In genomic region chr12:55726911-55727310, GRCh38 we compare ENCODE assay signal across 10 cellular contexts. TPM values are rescaled to one million over a fixed set of nuclear protein-coding genes. Genes with fewer than 3 reads are reported as not detected.
DNase-seq lines count a peak whose midpoint lies in the region; TF ChIP-seq lines count a peak whose summit lies in the region.
"Had no signal": no experiment of that assay in that cellular context is flagged by ENCODE, and none has a peak within 500 bp of the region (broad histone marks: within the 10 kb centered on the region; RNA-seq: fewer than 3 reads in every experiment).

No MANE protein-coding gene starts in this region.

- H3K27ac ChIP-seq in rectal smooth muscle tissue (ENCODE audit: low read depth, low read length) = peak overlapping the region; percentile 98

- H3K36me3 Mint-ChIP-seq in Calu3 (ENCODE audit: insufficient read depth, unreplicated experiment) = peaks cover 84% of the 10 kb centered on the region
- H3K36me3 Mint-ChIP-seq in activated CD4-positive, alpha-beta memory T cell treated with anti-CD3 and anti-CD28 coated beads for 36 hours = peaks cover 10% of the 10 kb centered on the region

- peak overlapping the region; percentile 80 for H3K4me3 Mint-ChIP-seq in Calu3 (ENCODE audit: low read depth, unreplicated experiment)
- H3K4me3 Mint-ChIP-seq in activated CD4-positive, alpha-beta memory T cell treated with anti-CD3 and anti-CD28 coated beads for 36 hours = peak overlapping the region; percentile 87

- H3K4me3 ChIP-seq in foreskin fibroblast (ENCODE audit: low read depth in 1 of 2, low read length in 2 of 2) (peak overlapping the region; percentile 83 to 93), rectal smooth muscle tissue (ENCODE audit: low read length) (peak overlapping the region; percentile 96)

- no peaks in the 10 kb centered on the region for H3K27me3 ChIP-seq in rectal smooth muscle tissue (ENCODE audit: control insufficient read depth, insufficient read depth, low read length)

- H3K27me3 Mint-ChIP-seq in Calu3 (ENCODE audit: unreplicated experiment) = no peaks in the 10 kb centered on the region
- no peaks in the 10 kb centered on the region for H3K27me3 Mint-ChIP-seq in activated CD4-positive, alpha-beta memory T cell treated with anti-CD3 and anti-CD28 coated beads for 36 hours

- intact Hi-C loops in Calu3 (cut with micrococcal nuclease; ENCODE audit: unreplicated experiment) = no loop called here
- intact Hi-C loops in activated CD4-positive, alpha-beta memory T cell treated with anti-CD3 and anti-CD28 coated beads for 36 hours (cut with micrococcal nuclease) = no loop called here

- POLR2A ChIA-PET in activated CD4-positive, alpha-beta memory T cell treated with anti-CD3 and anti-CD28 coated beads for 36 hours (lab: Charles Lee) = no interaction called here

- H3K36me3 ChIP-seq in rectal smooth muscle tissue (ENCODE audit: control insufficient read depth, insufficient read depth, low read length) = peaks cover 24% of the 10 kb centered on the region

- H3K9me3 Mint-ChIP-seq in Calu3 (ENCODE audit: low read depth, unreplicated experiment) = no peaks in the 10 kb centered on the region
- H3K9me3 Mint-ChIP-seq in activated CD4-positive, alpha-beta memory T cell treated with anti-CD3 and anti-CD28 coated beads for 36 hours = no peaks in the 10 kb centered on the region

- no TSS peak for BruUV-seq in Calu3 (replicated peaks; lab: Mats Ljungman, UMichigan)

- peaks cover 44% of the 10 kb centered on the region for H3K4me1 Mint-ChIP-seq in Calu3 (ENCODE audit: low read depth, unreplicated experiment)
- peaks cover 36% of the 10 kb centered on the region for H3K4me1 Mint-ChIP-seq in activated CD4-positive, alpha-beta memory T cell treated with anti-CD3 and anti-CD28 coated beads for 36 hours (ENCODE audit: low read depth)

- no peak overlapping the region for H3K9ac ChIP-seq in rectal smooth muscle tissue (ENCODE audit: low read length)

- DNase-seq in Calu3 (no peak), foreskin fibroblast (no peak), NCI-H2029 treated with DMSO at 0.1 percent for 48 hours (lab: John Stamatoyannopoulos, UW) (no peak), DMS114 treated with DMSO at 0.1 percent for 48 hours (lab: John Stamatoyannopoulos, UW; ENCODE audit: unreplicated experiment) (no peak), AML-193 (lab: John Stamatoyannopoulos, UW) (no peak)
- no peak for DNase-seq in activated CD4-positive, alpha-beta memory T cell treated with anti-CD3 and anti-CD28 coated beads for 36 hours
- no peak for DNase-seq in activated CD8-positive, alpha-beta memory T cell treated with anti-CD3 and anti-CD28 coated beads, Interleukin-2, amount 50 U/mL, for 4 hours
- DNase-seq: activated gamma-delta T cell treated with Interleukin-2 at 50 U/mL for 16 hours, NCI-H1092 treated with DMSO at 0.1 percent for 48 hours had no signal

- TF ChIP-seq CTCF in Calu3 (IDR thresholded peaks at IDR 0.05; ENCODE audit: unreplicated experiment) (no peak), foreskin fibroblast (IDR thresholded peaks at IDR 0.05; ENCODE audit: low read depth, low read length) (no peak)

- CTCF ChIA-PET in Calu3 (lab: Charles Lee) = interaction anchor here (0.8 kb wide), 1 partner anchor 45 kb away, joined by 3 read pairs; a partner anchor contains a TSS
- CTCF ChIA-PET in activated CD4-positive, alpha-beta memory T cell treated with anti-CD3 and anti-CD28 coated beads for 36 hours (lab: Charles Lee) = no interaction called here

- peaks cover 26% of the 10 kb centered on the region for H3K4me1 ChIP-seq in rectal smooth muscle tissue (ENCODE audit: control insufficient read depth, insufficient read depth, low read length)

- H3K27ac Mint-ChIP-seq in Calu3 (ENCODE audit: unreplicated experiment) = peak overlapping the region; percentile 93
- H3K27ac Mint-ChIP-seq in activated CD4-positive, alpha-beta memory T cell treated with anti-CD3 and anti-CD28 coated beads for 36 hours = peak overlapping the region; percentile 74

RNA-seq across cellular contexts. Expression of gene CD63, which starts 1.9 kb away (rescaled TPM):
- total RNA-seq in Calu3 (2022) = 880 and 991 TPM in 2 replicates
- 100 to 1,000 TPM; 204 to 210 TPM for total RNA-seq in activated CD4-positive, alpha-beta memory T cell treated with anti-CD3 and anti-CD28 coated beads for 36 hours

RNA-seq across cellular contexts. Expression of gene RDH5, which starts 6.7 kb away (rescaled TPM):
- 11.0 and 11.2 TPM in 2 replicates for total RNA-seq in Calu3 (2022)
- total RNA-seq in activated CD4-positive, alpha-beta memory T cell treated with anti-CD3 and anti-CD28 coated beads for 36 hours = 1 to 10 TPM; 5.1 to 7.0 TPM

RNA-seq across cellular contexts. Expression of gene BLOC1S1, which starts 11.1 kb away (rescaled TPM):
- 71.0 and 89.4 TPM in 2 replicates for total RNA-seq in Calu3 (2022)
- 100 to 1,000 TPM; 153 to 162 TPM for total RNA-seq in activated CD4-positive, alpha-beta memory T cell treated with anti-CD3 and anti-CD28 coated beads for 36 hours

RNA-seq across cellular contexts. Expression of gene GDF11, which starts 16.0 kb away (rescaled TPM):
- total RNA-seq in Calu3 (2022) = 5.3 and 6.7 TPM in 2 replicates
- total RNA-seq in activated CD4-positive, alpha-beta memory T cell treated with anti-CD3 and anti-CD28 coated beads for 36 hours = 1 to 10 TPM; 7.7 to 8.7 TPM

RNA-seq across cellular contexts. Expression of gene ITGA7, which starts 19.2 kb away (rescaled TPM):
- total RNA-seq in Calu3 (2022) = 5.9 and 6.3 TPM in 2 replicates
- 1 to 10 TPM; 4.1 to 4.5 TPM for total RNA-seq in activated CD4-positive, alpha-beta memory T cell treated with anti-CD3 and anti-CD28 coated beads for 36 hours
